In genomic region chr13:113724016-113724758, GRCh38 we compare ENCODE assay signal across 9 cellular contexts. TPM values are rescaled to one million over a fixed set of nuclear protein-coding genes. Genes with fewer than 3 reads are reported as not detected.
A peak's percentile ranks its signal among the peaks of the same experiment; 100 is the strongest.
DNase-seq lines count a peak whose midpoint lies in the region; TF ChIP-seq lines count a peak whose summit lies in the region.
"Had no signal": no experiment of that assay in that cellular context is flagged by ENCODE, and none has a peak within 500 bp of the region (broad histone marks: within the 10 kb centered on the region; RNA-seq: fewer than 3 reads in every experiment).

No MANE protein-coding gene starts in this region.

- H2AFZ ChIP-seq in mammary epithelial cell (ENCODE audit: low read depth, low read length) = peak overlapping the region; percentile 80

- H3K9me3 Mint-ChIP-seq in activated CD4-positive, alpha-beta T cell treated with anti-CD3 and anti-CD28 coated beads, Interleukin-2, amount 10 ng/mL, durations not matched to agents 7 days and 5 days = no peaks in the 10 kb centered on the region
- no peaks in the 10 kb centered on the region for H3K9me3 Mint-ChIP-seq in mesothelial cell of epicardium

- peaks cover 7% of the 10 kb centered on the region for H3K27me3 Mint-ChIP-seq in activated CD4-positive, alpha-beta T cell treated with anti-CD3 and anti-CD28 coated beads, Interleukin-2, amount 10 ng/mL, durations not matched to agents 7 days and 5 days
- peaks cover 4% of the 10 kb centered on the region for H3K27me3 Mint-ChIP-seq in mesothelial cell of epicardium (ENCODE audit: low read depth)

- H4K20me1 ChIP-seq in mammary epithelial cell (ENCODE audit: insufficient read depth, low read length) = no peaks in the 10 kb centered on the region

- H3K4me1 Mint-ChIP-seq in activated CD4-positive, alpha-beta T cell treated with anti-CD3 and anti-CD28 coated beads, Interleukin-2, amount 10 ng/mL, durations not matched to agents 7 days and 5 days = peaks cover 10% of the 10 kb centered on the region
- peaks cover 3% of the 10 kb centered on the region for H3K4me1 Mint-ChIP-seq in mesothelial cell of epicardium

- peak overlapping the region; percentile 80 for H3K27ac Mint-ChIP-seq in activated CD4-positive, alpha-beta T cell treated with anti-CD3 and anti-CD28 coated beads, Interleukin-2, amount 10 ng/mL, durations not matched to agents 7 days and 5 days
- peak overlapping the region; percentile 77 for H3K27ac Mint-ChIP-seq in mesothelial cell of epicardium

- H3K4me1 ChIP-seq in mammary epithelial cell (ENCODE audit: insufficient read depth, low read length) (peaks cover 4% of the 10 kb centered on the region), transverse colon (peaks cover 0 to 5% (median 5%) of the 10 kb centered on the region in 4 donors), ovary (ENCODE audit: insufficient read depth) (peaks cover 2% of the 10 kb centered on the region)

- H3K27me3 ChIP-seq in mammary epithelial cell (ENCODE audit: insufficient read depth, low read length) = no peaks in the 10 kb centered on the region
- no peaks in the 10 kb centered on the region for H3K27me3 ChIP-seq in transverse colon
- H3K27me3 ChIP-seq in ovary = no peaks in the 10 kb centered on the region

- POLR2A ChIA-PET in activated CD4-positive, alpha-beta T cell treated with anti-CD3 and anti-CD28 coated beads, Interleukin-2, amount 10 ng/mL, durations not matched to agents 7 days and 5 days (lab: Charles Lee) = no interaction called here

- no peaks in the 10 kb centered on the region for H3K9me3 ChIP-seq in mammary epithelial cell (replicated peaks; ENCODE audit: insufficient read depth, low read length)
- H3K9me3 ChIP-seq in transverse colon = no peaks in the 10 kb centered on the region
- no peaks in the 10 kb centered on the region for H3K9me3 ChIP-seq in ovary

- 69% methylated on average over 22 of the region's 30 CpGs for WGBS in mammary epithelial cell (ENCODE audit: low coverage, missing lambda C conversion rate)
- 81% methylated on average over 30 of the region's 30 CpGs; no CpG with 5 or more reads in 1 of the 2 donors for WGBS in transverse colon (ENCODE audit: low coverage in 1 of 2), 2 donors
- WGBS in ovary, 3 donors = 33 to 59% (median 37%) methylated on average over 30 of the region's 30 CpGs

- no peak for TF ChIP-seq EP300 in transverse colon (IDR thresholded peaks at IDR 0.05; ENCODE audit: low read depth)
- TF ChIP-seq EP300 in ovary (IDR thresholded peaks at IDR 0.05) = no peak

- H3K36me3 ChIP-seq in mammary epithelial cell (ENCODE audit: insufficient read depth, low read length) = no peaks in the 10 kb centered on the region
- no peaks in the 10 kb centered on the region for H3K36me3 ChIP-seq in transverse colon
- H3K36me3 ChIP-seq in ovary = no peaks in the 10 kb centered on the region

- H3K27ac ChIP-seq in mammary epithelial cell (ENCODE audit: insufficient read depth, low read depth, low read length) = no peak overlapping the region
- peak overlapping the region in 3 of 4 donors; percentile 56 to 70 (median 68) for H3K27ac ChIP-seq in transverse colon
- H3K27ac ChIP-seq in ovary = no peak overlapping the region

- H3K79me2 ChIP-seq in mammary epithelial cell (ENCODE audit: insufficient read depth, low read length) = no peaks in the 10 kb centered on the region

- DNase-seq in activated CD4-positive, alpha-beta T cell treated with anti-CD3 and anti-CD28 coated beads, Interleukin-2, amount 10 ng/mL, durations not matched to agents 7 days and 5 days = no peak
- no peak for DNase-seq in activated CD4-positive, alpha-beta T cell treated with anti-CD3 and anti-CD28 coated beads, Interleukin-2, amount 50 U/mL, for 1 hour
- DNase-seq in mammary epithelial cell = no peak
- peak in 1 of 2 experiments; percentile 13 for DNase-seq in mesothelial cell of epicardium (ENCODE audit: low spot score in 2 of 2, unreplicated experiment in 2 of 2)
- DNase-seq in transverse colon = no peak
- DNase-seq in DMS153 (lab: John Stamatoyannopoulos, UW) = no peak
- no peak for DNase-seq in GM20000 (ENCODE audit: low spot score)
- DNase-seq in ovary = no peak

- peak overlapping the region; percentile 91 for H3K4me2 ChIP-seq in mammary epithelial cell (ENCODE audit: insufficient read depth, low read depth, low read length)

- TF ChIP-seq CTCF in mammary epithelial cell (conservative IDR thresholded peaks at IDR 0.05 in 1 of 2, IDR thresholded peaks at IDR 0.05 in 1 of 2; ENCODE audit: extremely low read depth in 1 of 2, insufficient read depth in 1 of 2, low read depth in 1 of 2, low read length in 2 of 2) = no peak
- no peak for TF ChIP-seq CTCF in mesothelial cell of epicardium (IDR thresholded peaks at IDR 0.05; ENCODE audit: unreplicated experiment)
- no peak for TF ChIP-seq CTCF in transverse colon (IDR thresholded peaks at IDR 0.05)
- no peak for TF ChIP-seq CTCF in GM20000 (IDR thresholded peaks at IDR 0.05; ENCODE audit: extremely low read depth, missing control alignments)
- TF ChIP-seq CTCF in ovary (IDR thresholded peaks at IDR 0.05) = no peak

- in situ Hi-C loops in mammary epithelial cell (cut with MboI; ENCODE audit: low sequenced_read_pairs in 2 of 2) = no loop called here
- in situ Hi-C loops in transverse colon (cut with MboI; ENCODE audit: low pct_ligation_motif_present in 1 of 4, low pct_unique_long_range_greater_than_20kb in 1 of 4, low sequenced_read_pairs in 3 of 4) = no loop called here

- intact Hi-C loops in mammary epithelial cell (cut with micrococcal nuclease) (no loop called here), transverse colon (cut with DNase I; ENCODE audit: low total_unique reads) (no loop called here), ovary (cut with DNase I) (no loop called here)

- CTCF ChIA-PET in activated CD4-positive, alpha-beta T cell treated with anti-CD3 and anti-CD28 coated beads, Interleukin-2, amount 10 ng/mL, durations not matched to agents 7 days and 5 days (lab: Charles Lee) = interaction anchor here (0.6 to 1.4 kb wide), 10 partner anchors 12 to 1130 kb away, joined by 3 to 6 read pairs (median 4); partner anchors contain the start of gene GRK1
- CTCF ChIA-PET in mammary epithelial cell (lab: Charles Lee; ENCODE audit: low non-redundant PET) = no interaction called here

- H3K4me3 Mint-ChIP-seq in activated CD4-positive, alpha-beta T cell treated with anti-CD3 and anti-CD28 coated beads, Interleukin-2, amount 10 ng/mL, durations not matched to agents 7 days and 5 days = peak overlapping the region; percentile 70
- H3K4me3 Mint-ChIP-seq in mesothelial cell of epicardium = peak overlapping the region; percentile 72

- BruUV-seq in mammary epithelial cell (replicated peaks; lab: Mats Ljungman, UMichigan) = no TSS peak

- TF ChIP-seq POLR2A in transverse colon (IDR thresholded peaks at IDR 0.05) (no peak), ovary (IDR thresholded peaks at IDR 0.05) (no peak)

- dilution Hi-C loops in mammary epithelial cell (cut with HindIII; ENCODE audit: low sequenced_read_pairs) = no loop called here

- H3K4me3 ChIP-seq in mammary epithelial cell (replicated peaks in 1 of 3; ENCODE audit: insufficient read depth in 1 of 3, low read depth in 2 of 3, low read length in 3 of 3) = no peak overlapping the region
- peak overlapping the region in 1 of 4 donors; percentile 45 for H3K4me3 ChIP-seq in transverse colon
- H3K4me3 ChIP-seq in ovary = no peak overlapping the region

- H3K9ac ChIP-seq in mammary epithelial cell (ENCODE audit: insufficient read depth, low read length) = no peak overlapping the region

- H3K36me3 Mint-ChIP-seq in activated CD4-positive, alpha-beta T cell treated with anti-CD3 and anti-CD28 coated beads, Interleukin-2, amount 10 ng/mL, durations not matched to agents 7 days and 5 days (ENCODE audit: low read depth) = no peaks in the 10 kb centered on the region
- no peaks in the 10 kb centered on the region for H3K36me3 Mint-ChIP-seq in mesothelial cell of epicardium

RNA-seq across cellular contexts. Expression of gene TMEM255B, which starts 34.8 kb away (rescaled TPM):
- total RNA-seq in activated CD4-positive, alpha-beta T cell treated with anti-CD3 and anti-CD28 coated beads, Interleukin-2, amount 10 ng/mL, durations not matched to agents 7 days and 5 days = 1 to 10 TPM; 1.3 to 1.8 TPM
- total RNA-seq in mammary epithelial cell = 10 to 100 TPM in 1 of 2 donors, 1 to 10 TPM in 1; 4.2 to 19.0 TPM
- 8.6 TPM for polyA plus RNA-seq in mammary epithelial cell
- polyA minus RNA-seq in mammary epithelial cell = 4.3 TPM
- total RNA-seq in mesothelial cell of epicardium = 1.1 to 1.7 TPM (median 1.6 TPM) in 3 replicates
- total RNA-seq in transverse colon = 10 to 100 TPM in 2 of 4 donors, 1 to 10 TPM in 1, under 1 TPM in 1; 0.79 to 27.7 (median 9.4) TPM
- total RNA-seq in ovary = 10 to 100 TPM in 4 of 7 donors, 1 to 10 TPM in 2, under 1 TPM in 1; 0.60 to 18.6 (median 10.4) TPM
- polyA plus RNA-seq in ovary = 1 to 10 TPM; 2.1 to 7.9 TPM

RNA-seq across cellular contexts. Expression of gene GRK1, which starts 57.2 kb away (rescaled TPM):
- total RNA-seq in activated CD4-positive, alpha-beta T cell treated with anti-CD3 and anti-CD28 coated beads, Interleukin-2, amount 10 ng/mL, durations not matched to agents 7 days and 5 days = under 1 TPM in 1 of 2 experiments, not detected in 1; 0.19 TPM
- total RNA-seq in mammary epithelial cell = under 1 TPM in 1 of 2 donors, not detected in 1; 0.50 TPM
- not detected for polyA plus RNA-seq in mammary epithelial cell
- not detected for polyA minus RNA-seq in mammary epithelial cell
- 0.20 to 0.41 TPM (median 0.34 TPM) in 3 replicates for total RNA-seq in mesothelial cell of epicardium
- total RNA-seq in transverse colon = not detected
- total RNA-seq in ovary = under 1 TPM in 2 of 7 donors, not detected in 5; 0.07 to 0.10 TPM
- under 1 TPM in 1 of 2 donors, not detected in 1; 0.02 TPM for polyA plus RNA-seq in ovary
- total RNA-seq: lower leg skin had no signal

Comparison
In these comparisons a context has a peak if more than half of its experiments do, and no peak if none do; other contexts are left out.
1. H3K27ac ChIP-seq: peak in transverse colon (3 of 4); none in mammary epithelial cell (single experiment) and ovary (0 of 2).